8 cellular contexts compared by ENCODE assay signal in the genomic region with DNA sequence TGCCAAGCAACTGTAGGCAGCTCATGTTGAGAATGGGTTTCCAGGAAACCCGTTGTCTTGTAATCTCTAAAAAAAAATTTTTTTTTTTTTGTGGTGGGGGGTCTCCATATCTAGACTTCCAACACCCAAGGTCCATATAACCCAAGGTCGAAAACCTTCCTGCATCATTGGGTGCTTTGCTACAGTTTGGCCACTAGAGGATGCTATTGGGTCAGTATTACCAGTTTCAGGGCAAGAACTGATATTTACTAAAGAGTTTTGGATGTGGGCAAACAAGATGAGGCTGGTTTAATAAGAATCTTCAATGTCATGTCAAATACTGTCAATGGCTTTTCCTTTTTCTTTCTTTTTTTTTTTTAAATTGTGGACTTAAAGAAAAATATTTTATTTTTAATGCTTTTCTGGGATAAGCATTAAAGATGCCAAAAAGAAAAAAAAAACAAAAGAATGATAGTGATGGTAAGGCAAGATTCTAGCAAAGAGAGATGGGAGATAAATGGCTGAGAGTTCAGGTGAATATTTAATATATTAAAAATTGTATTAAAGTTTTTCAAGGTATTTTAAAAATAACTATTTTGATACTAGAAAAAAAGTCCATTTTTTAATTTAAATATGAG.
DNase-seq lines count a peak whose midpoint lies in the region; ATAC-seq and TF ChIP-seq lines count a peak whose summit lies in the region.

No MANE protein-coding gene starts in this region.

- no peak for ATAC-seq in GM18867 (IDR thresholded peaks at IDR 0.05; ENCODE audit: unreplicated experiment)

- H3K27ac ChIP-seq in DOHH2 (ENCODE audit: low read depth, low read length): no peak overlapping the region
- no peak overlapping the region for H3K27ac ChIP-seq in HL-60 (replicated peaks)
- no peak overlapping the region for H3K27ac ChIP-seq in Peyer's patch

- H3K9me2 ChIP-seq in DOHH2 (replicated peaks; ENCODE audit: control insufficient read depth, low read length): no peaks in the 10 kb centered on the region

- H4K20me1 ChIP-seq in DOHH2 (ENCODE audit: control insufficient read depth, insufficient read depth, low read depth, low read length): no peaks in the 10 kb centered on the region

- peaks cover 6% of the 10 kb centered on the region; the same call in 1 of the 2 replicates for H3K27me3 ChIP-seq in DOHH2 (ENCODE audit: control insufficient read depth, low read length)
- no peaks in the 10 kb centered on the region for H3K27me3 ChIP-seq in HL-60 (ENCODE audit: insufficient read depth, poor library complexity, severe bottlenecking)
- no peaks in the 10 kb centered on the region for H3K27me3 ChIP-seq in Peyer's patch

- no peak overlapping the region for H3K4me2 ChIP-seq in DOHH2 (ENCODE audit: low read length)

- H3K79me2 ChIP-seq in DOHH2 (ENCODE audit: control insufficient read depth, low read length): no peaks in the 10 kb centered on the region

- H3K4me1 ChIP-seq in DOHH2 (ENCODE audit: control insufficient read depth, low read length) (no peaks in the 10 kb centered on the region), Peyer's patch (no peaks in the 10 kb centered on the region)

- peak in 1 of 2 experiments; percentile 14 for DNase-seq in HL-60 (ENCODE audit: low read depth in 1 of 2, low spot score in 1 of 2)
- DNase-seq in Peyer's patch: peak in 1 of 3 donors; percentile 53
- DNase-seq in epithelial cell of esophagus (ENCODE audit: low read depth): peak; percentile 73
- DNase-seq in middle frontal gyrus (ENCODE audit: extremely low spot score, low spot score): peak; percentile 46
- no peak for DNase-seq in OCI-M2 (lab: John Stamatoyannopoulos, UW; ENCODE audit: unreplicated experiment)
- DNase-seq in activated naive CD4-positive, alpha-beta T cell treated with anti-CD3 and anti-CD28 coated beads, Interleukin-2, amount 50 U/mL, for 16 hours: no peak

- H3K9me3 ChIP-seq in DOHH2 (ENCODE audit: control insufficient read depth, insufficient read depth, low read length) (no peaks in the 10 kb centered on the region), Peyer's patch (no peaks in the 10 kb centered on the region)

- H3K36me3 ChIP-seq in DOHH2 (ENCODE audit: control insufficient read depth, low read length) (no peaks in the 10 kb centered on the region), Peyer's patch (peaks cover 0 to 13% (median 0%) of the 10 kb centered on the region in 3 donors)

- no peaks in the 10 kb centered on the region for H3F3A ChIP-seq in DOHH2 (ENCODE audit: control insufficient read depth, insufficient read depth)

- no peak for TF ChIP-seq POLR2A in Peyer's patch (IDR thresholded peaks at IDR 0.05)

- H3K4me3 ChIP-seq in DOHH2 (ENCODE audit: low read length) (no peak overlapping the region), HL-60 (replicated peaks; ENCODE audit: insufficient read depth, low read length) (no peak overlapping the region), Peyer's patch (no peak overlapping the region), epithelial cell of esophagus (ENCODE audit: low read length) (no peak overlapping the region)

- peak; percentile 82 for TF ChIP-seq CTCF in DOHH2 (IDR thresholded peaks at IDR 0.05; ENCODE audit: low read depth, low read length, poor library complexity, severe bottlenecking)
- peak; percentile 52 for TF ChIP-seq CTCF in HL-60 (IDR thresholded peaks at IDR 0.05; ENCODE audit: insufficient read depth, low read length)
- peak; percentile 53 to 96 (median 92) for TF ChIP-seq CTCF in Peyer's patch (IDR thresholded peaks at IDR 0.05)
- peak; percentile 100 for TF ChIP-seq CTCF in epithelial cell of esophagus (IDR thresholded peaks at IDR 0.05; ENCODE audit: insufficient read depth, low read depth, low read length, missing control alignments)

Comparison
In these comparisons a context has a peak if more than half of its experiments do, and no peak if none do; other contexts are left out.
1. DNase-seq: peak in epithelial cell of esophagus (single experiment) and middle frontal gyrus (single experiment); none in OCI-M2 (single experiment) and activated naive CD4-positive, alpha-beta T cell treated with anti-CD3 and anti-CD28 coated beads, Interleukin-2, amount 50 U/mL, for 16 hours (single experiment).
2. Peak in every context shown above with its lines, with median percentiles within 50 percentile points of each other: CTCF ChIP-seq.